Comparison of ENCODE assay signal across 19 cellular contexts in the genomic region with DNA sequence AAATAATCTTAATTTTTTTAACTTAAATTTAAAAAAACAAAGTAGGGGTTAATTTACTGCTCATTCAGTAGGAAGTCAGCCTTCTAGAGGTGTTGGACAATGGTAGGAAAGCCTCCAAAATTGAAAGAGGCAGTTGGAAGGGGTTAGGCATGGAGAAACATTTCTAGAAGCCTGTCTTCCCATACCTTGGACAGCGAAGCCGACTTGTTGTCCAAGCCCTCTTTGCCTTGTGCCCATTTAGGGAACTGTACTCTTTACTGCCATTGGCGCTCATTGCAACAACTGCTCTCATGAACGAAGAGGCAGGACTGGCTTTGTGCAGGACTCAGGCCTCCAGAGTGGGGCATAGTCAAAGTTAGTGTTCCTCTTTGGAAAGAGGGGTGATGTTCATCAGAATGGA.
DNase-seq lines count a peak whose midpoint lies in the region; ATAC-seq and TF ChIP-seq lines count a peak whose summit lies in the region.
"Had no signal": no experiment of that assay in that cellular context is flagged by ENCODE, and none has a peak within 500 bp of the region (broad histone marks: within the 10 kb centered on the region; RNA-seq: fewer than 3 reads in every experiment).

No MANE protein-coding gene starts in this region.

- intact Hi-C loops in tibial artery (cut with DNase I; ENCODE audit: low total_unique reads): no loop called here

- H3K9me3 Mint-ChIP-seq in nephron: peaks cover 6% of the 10 kb centered on the region

- no peaks in the 10 kb centered on the region for H3K79me2 ChIP-seq in SK-N-SH (ENCODE audit: insufficient read depth)

- H3K4me3 ChIP-seq in SK-N-SH (ENCODE audit: low read depth in 2 of 2, low read length in 1 of 2): no peak overlapping the region
- no peak overlapping the region for H3K4me3 ChIP-seq in tibial artery
- H3K4me3 ChIP-seq: A549; BLaER1 treated with 17β-estradiol and CSF1 and Interleukin-3, amounts not matched to agents 10 nM and 100 nM had no signal

- no peaks in the 10 kb centered on the region for H4K20me1 ChIP-seq in SK-N-SH (ENCODE audit: insufficient read depth)
- H4K20me1 ChIP-seq: BLaER1 treated with 17β-estradiol and CSF1 and Interleukin-3, amounts not matched to agents 10 nM and 100 nM had no signal

- peak overlapping the region in 2 of 3 experiments; percentile 14 to 41 for H3K27ac Mint-ChIP-seq in nephron
- H3K27ac Mint-ChIP-seq: B cell; CD8-positive, alpha-beta T cell; HFFc6; IgD-negative memory B cell had no signal

- no peaks in the 10 kb centered on the region for H3K36me3 ChIP-seq in SK-N-SH (replicated peaks in 1 of 2; ENCODE audit: control insufficient read depth in 1 of 2, insufficient read depth in 2 of 2, low read length in 1 of 2)
- H3K36me3 ChIP-seq in tibial artery: no peaks in the 10 kb centered on the region
- H3K36me3 ChIP-seq: BLaER1 treated with 17β-estradiol and CSF1 and Interleukin-3, amounts not matched to agents 10 nM and 100 nM had no signal

- TF ChIP-seq CTCF in SK-N-SH (IDR thresholded peaks at IDR 0.05) (no peak), nephron (IDR thresholded peaks at IDR 0.05; ENCODE audit: unreplicated experiment in 3 of 3) (no peak), tibial artery (IDR thresholded peaks at IDR 0.05) (no peak)

- H3K4me1 Mint-ChIP-seq in nephron: peaks cover 17% of the 10 kb centered on the region
- H3K4me1 Mint-ChIP-seq: B cell, IgD-negative memory B cell had no signal

- no peak overlapping the region for H3K9ac ChIP-seq in SK-N-SH
- H3K9ac ChIP-seq: BLaER1 treated with 17β-estradiol and CSF1 and Interleukin-3, amounts not matched to agents 10 nM and 100 nM had no signal

- no peaks in the 10 kb centered on the region for H3K9me2 ChIP-seq in SK-N-SH

- H3K27me3 ChIP-seq in SK-N-SH (ENCODE audit: insufficient read depth) (no peaks in the 10 kb centered on the region), tibial artery (no peaks in the 10 kb centered on the region)
- H3K27me3 ChIP-seq: BLaER1 treated with 17β-estradiol and CSF1 and Interleukin-3, amounts not matched to agents 10 nM and 100 nM had no signal

- peaks cover 3% of the 10 kb centered on the region for H3K36me3 Mint-ChIP-seq in nephron (ENCODE audit: low read depth)
- H3K36me3 Mint-ChIP-seq: CD8-positive, alpha-beta T cell; IgD-negative memory B cell had no signal

- TF ChIP-seq EP300 in SK-N-SH (IDR thresholded peaks at IDR 0.05; ENCODE audit: borderline replicate concordance in 1 of 2, low read depth in 1 of 2, low read length in 1 of 2) (no peak), Ishikawa (IDR thresholded peaks at IDR 0.05; ENCODE audit: borderline replicate concordance) (no peak)

- no peaks in the 10 kb centered on the region for H3F3A ChIP-seq in SK-N-SH (replicated peaks; ENCODE audit: insufficient read depth)

- no peak for DNase-seq in SK-N-SH
- no peak for DNase-seq in NCI-H2081 (lab: John Stamatoyannopoulos, UW)
- DNase-seq in tibial artery: no peak
- DNase-seq: Calu3; CD8-positive, alpha-beta T cell; DMS79 treated with DMSO at 0.1 percent for 48 hours; GF-D8; HCEC 1CT; HFFc6; KG1 had no signal

- H3K9me3 ChIP-seq in SK-N-SH: no peaks in the 10 kb centered on the region
- H3K9me3 ChIP-seq in tibial artery: no peaks in the 10 kb centered on the region
- H3K9me3 ChIP-seq: A549 had no signal

- POLR2A ChIA-PET in SK-N-SH (lab: Yijun Ruan, JAX): no interaction called here

- H3K4me1 ChIP-seq in SK-N-SH (ENCODE audit: control insufficient read depth in 1 of 2, insufficient read depth in 2 of 2, low read depth in 1 of 2, low read length in 1 of 2) (peaks cover 0 to 4% of the 10 kb centered on the region in 2 experiments; a peak in 1 of 4 replicates), tibial artery (no peaks in the 10 kb centered on the region)
- H3K4me1 ChIP-seq: A549; BLaER1 treated with 17β-estradiol and CSF1 and Interleukin-3, amounts not matched to agents 10 nM and 100 nM had no signal

- WGBS in SK-N-SH (ENCODE audit: low lambda C conversion rate): 27% methylated on average over 4 of the region's 4 CpGs

- no peak overlapping the region for H3K4me2 ChIP-seq in SK-N-SH
- H3K4me2 ChIP-seq: A549; BLaER1 treated with 17β-estradiol and CSF1 and Interleukin-3, amounts not matched to agents 10 nM and 100 nM had no signal

- H3K4me3 Mint-ChIP-seq in nephron: no peak overlapping the region
- H3K4me3 Mint-ChIP-seq: B cell; CD8-positive, alpha-beta T cell; HFFc6; IgD-negative memory B cell had no signal

- CTCF ChIA-PET in SK-N-SH (lab: Yijun Ruan, JAX): no interaction called here

- H2AFZ ChIP-seq in SK-N-SH (ENCODE audit: low read depth): no peak overlapping the region

- H3K27ac ChIP-seq in SK-N-SH (ENCODE audit: low read depth in 2 of 2, low read length in 1 of 2) (no peak overlapping the region), tibial artery (no peak overlapping the region)
- H3K27ac ChIP-seq: 22Rv1; A549; BLaER1 treated with 17β-estradiol and CSF1 and Interleukin-3, amounts not matched to agents 10 nM and 100 nM had no signal

- ATAC-seq in SK-N-SH treated with all-trans-retinoic acid at 6 μM for 48 hours: no peak
- ATAC-seq in HG02981 (IDR thresholded peaks at IDR 0.05; ENCODE audit: unreplicated experiment): no peak
- ATAC-seq: A549; CD8-positive, alpha-beta T cell had no signal

- TF ChIP-seq RAD21 in SK-N-SH (IDR thresholded peaks at IDR 0.05; ENCODE audit: low read length) (no peak), Ishikawa (IDR thresholded peaks at IDR 0.05; ENCODE audit: low read depth) (no peak)

- H3K27me3 Mint-ChIP-seq in nephron (ENCODE audit: low read depth): no peaks in the 10 kb centered on the region

TF ChIP-seq in SK-N-SH treated with all-trans-retinoic acid at 6 μM for 48 hours, 23 proteins besides CTCF, POLR2A, EP300 and RAD21 (continues in another document):
- no peak for TF ChIP-seq PPARA (CRISPR knock-in tag; IDR thresholded peaks at IDR 0.05; ENCODE audit: borderline replicate concordance)
- TF ChIP-seq, protein P1, sequence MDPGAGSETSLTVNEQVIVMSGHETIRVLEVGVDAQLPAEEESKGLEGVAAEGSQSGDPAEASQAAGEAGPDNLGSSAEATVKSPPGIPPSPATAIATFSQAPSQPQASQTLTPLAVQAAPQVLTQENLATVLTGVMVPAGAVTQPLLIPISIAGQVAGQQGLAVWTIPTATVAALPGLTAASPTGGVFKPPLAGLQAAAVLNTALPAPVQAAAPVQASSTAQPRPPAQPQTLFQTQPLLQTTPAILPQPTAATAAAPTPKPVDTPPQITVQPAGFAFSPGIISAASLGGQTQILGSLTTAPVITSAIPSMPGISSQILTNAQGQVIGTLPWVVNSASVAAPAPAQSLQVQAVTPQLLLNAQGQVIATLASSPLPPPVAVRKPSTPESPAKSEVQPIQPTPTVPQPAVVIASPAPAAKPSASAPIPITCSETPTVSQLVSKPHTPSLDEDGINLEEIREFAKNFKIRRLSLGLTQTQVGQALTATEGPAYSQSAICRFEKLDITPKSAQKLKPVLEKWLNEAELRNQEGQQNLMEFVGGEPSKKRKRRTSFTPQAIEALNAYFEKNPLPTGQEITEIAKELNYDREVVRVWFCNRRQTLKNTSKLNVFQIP (CRISPR knock-in tag; IDR thresholded peaks at IDR 0.05; ENCODE audit: borderline replicate concordance, low read depth): no peak
- TF ChIP-seq OSR1 (CRISPR knock-in tag; IDR thresholded peaks at IDR 0.05): no peak
- TF ChIP-seq, protein P2, sequence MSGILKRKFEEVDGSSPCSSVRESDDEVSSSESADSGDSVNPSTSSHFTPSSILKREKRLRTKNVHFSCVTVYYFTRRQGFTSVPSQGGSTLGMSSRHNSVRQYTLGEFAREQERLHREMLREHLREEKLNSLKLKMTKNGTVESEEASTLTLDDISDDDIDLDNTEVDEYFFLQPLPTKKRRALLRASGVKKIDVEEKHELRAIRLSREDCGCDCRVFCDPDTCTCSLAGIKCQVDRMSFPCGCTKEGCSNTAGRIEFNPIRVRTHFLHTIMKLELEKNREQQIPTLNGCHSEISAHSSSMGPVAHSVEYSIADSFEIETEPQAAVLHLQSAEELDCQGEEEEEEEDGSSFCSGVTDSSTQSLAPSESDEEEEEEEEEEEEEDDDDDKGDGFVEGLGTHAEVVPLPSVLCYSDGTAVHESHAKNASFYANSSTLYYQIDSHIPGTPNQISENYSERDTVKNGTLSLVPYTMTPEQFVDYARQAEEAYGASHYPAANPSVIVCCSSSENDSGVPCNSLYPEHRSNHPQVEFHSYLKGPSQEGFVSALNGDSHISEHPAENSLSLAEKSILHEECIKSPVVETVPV (CRISPR knock-in tag; IDR thresholded peaks at IDR 0.05): no peak
- TF ChIP-seq ZNF8 (CRISPR knock-in tag; IDR thresholded peaks at IDR 0.05): no peak

TF ChIP-seq in Ishikawa, 13 proteins besides CTCF, POLR2A, EP300 and RAD21:
- TF ChIP-seq ZBTB7A (IDR thresholded peaks at IDR 0.05; ENCODE audit: low read depth) (no peak), CEBPB (IDR thresholded peaks at IDR 0.05) (no peak)
- TF ChIP-seq, protein P3, sequence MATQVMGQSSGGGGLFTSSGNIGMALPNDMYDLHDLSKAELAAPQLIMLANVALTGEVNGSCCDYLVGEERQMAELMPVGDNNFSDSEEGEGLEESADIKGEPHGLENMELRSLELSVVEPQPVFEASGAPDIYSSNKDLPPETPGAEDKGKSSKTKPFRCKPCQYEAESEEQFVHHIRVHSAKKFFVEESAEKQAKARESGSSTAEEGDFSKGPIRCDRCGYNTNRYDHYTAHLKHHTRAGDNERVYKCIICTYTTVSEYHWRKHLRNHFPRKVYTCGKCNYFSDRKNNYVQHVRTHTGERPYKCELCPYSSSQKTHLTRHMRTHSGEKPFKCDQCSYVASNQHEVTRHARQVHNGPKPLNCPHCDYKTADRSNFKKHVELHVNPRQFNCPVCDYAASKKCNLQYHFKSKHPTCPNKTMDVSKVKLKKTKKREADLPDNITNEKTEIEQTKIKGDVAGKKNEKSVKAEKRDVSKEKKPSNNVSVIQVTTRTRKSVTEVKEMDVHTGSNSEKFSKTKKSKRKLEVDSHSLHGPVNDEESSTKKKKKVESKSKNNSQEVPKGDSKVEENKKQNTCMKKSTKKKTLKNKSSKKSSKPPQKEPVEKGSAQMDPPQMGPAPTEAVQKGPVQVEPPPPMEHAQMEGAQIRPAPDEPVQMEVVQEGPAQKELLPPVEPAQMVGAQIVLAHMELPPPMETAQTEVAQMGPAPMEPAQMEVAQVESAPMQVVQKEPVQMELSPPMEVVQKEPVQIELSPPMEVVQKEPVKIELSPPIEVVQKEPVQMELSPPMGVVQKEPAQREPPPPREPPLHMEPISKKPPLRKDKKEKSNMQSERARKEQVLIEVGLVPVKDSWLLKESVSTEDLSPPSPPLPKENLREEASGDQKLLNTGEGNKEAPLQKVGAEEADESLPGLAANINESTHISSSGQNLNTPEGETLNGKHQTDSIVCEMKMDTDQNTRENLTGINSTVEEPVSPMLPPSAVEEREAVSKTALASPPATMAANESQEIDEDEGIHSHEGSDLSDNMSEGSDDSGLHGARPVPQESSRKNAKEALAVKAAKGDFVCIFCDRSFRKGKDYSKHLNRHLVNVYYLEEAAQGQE (IDR thresholded peaks at IDR 0.05; ENCODE audit: low read depth): peak; percentile 67
